ENCODE assay signal across 8 cellular contexts in the genomic region with DNA sequence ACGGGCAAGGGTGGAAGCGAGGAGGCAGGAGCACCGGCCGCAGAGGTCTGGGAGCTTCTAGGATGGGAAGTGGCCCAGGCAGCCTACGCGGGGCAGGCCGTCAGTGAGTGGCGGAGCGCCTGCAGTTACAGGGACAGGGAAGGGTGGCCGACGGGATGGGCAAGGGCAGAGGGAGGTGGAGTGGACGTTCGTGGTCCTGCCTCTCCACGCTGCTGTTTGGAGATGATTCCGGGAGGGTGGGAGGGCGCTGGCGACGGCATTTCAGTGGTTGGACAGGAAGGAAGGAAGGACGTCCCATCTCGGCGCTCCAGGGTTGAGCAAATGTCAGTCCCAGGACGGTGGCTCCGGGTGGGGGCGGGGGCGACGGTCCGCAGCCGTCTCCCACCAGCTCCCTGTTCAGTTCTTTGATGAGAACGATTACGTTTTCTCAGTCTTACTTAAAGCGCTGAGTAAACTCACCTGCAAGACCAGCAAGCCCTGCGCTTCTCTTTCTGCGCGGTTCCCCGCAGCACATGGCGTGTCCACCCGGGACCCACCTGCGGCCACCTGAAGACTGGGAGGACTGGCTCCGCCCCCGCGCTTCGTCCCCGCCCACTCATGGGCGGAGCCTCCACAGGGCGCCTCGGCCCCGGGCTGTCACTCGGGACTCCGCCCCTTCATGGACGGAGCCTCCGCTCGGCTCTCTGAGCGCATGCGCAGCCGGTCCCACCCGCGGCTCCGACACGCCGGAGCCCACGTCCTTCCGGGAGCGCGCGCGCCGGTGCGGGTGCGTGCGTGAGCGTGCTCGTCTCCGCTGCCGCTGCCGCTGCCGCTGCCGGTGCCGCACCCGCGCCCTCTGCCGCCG. TPM values are rescaled to one million over a fixed set of nuclear protein-coding genes. Genes with fewer than 3 reads are reported as not detected.
DNase-seq lines count a peak whose midpoint lies in the region; ATAC-seq and TF ChIP-seq lines count a peak whose summit lies in the region.

Gene DNAJC5, plus strand, starts transcription at position 769 of the 844 bp plus-strand sequence. CDS start 33,220 bp downstream, outside the sequence.

- H3K27ac ChIP-seq in ascending aorta (peak within 1 kb of the TSS; percentile 62 to 63), right atrium auricular region (peak within 1 kb of the TSS; percentile 76 to 77), urinary bladder (ENCODE audit: low read depth) (no peak within 1 kb of the TSS)

- intact Hi-C loops in ascending aorta (cut with DNase I) = loop anchor here (1.0 to 10.0 kb wide), 5 partner anchors 29 to 374 kb away; partner anchors contain the start of genes GMEB2, PPDPF, PRPF6 and TPD52L2

- DNase-seq in NCI-H187 treated with DMSO at 0.1 percent for 48 hours (lab: John Stamatoyannopoulos, UW) = peak; percentile 64
- DNase-seq in T-helper 22 cell (ENCODE audit: low read depth) = peak; percentile 95
- DNase-seq in ascending aorta (ENCODE audit: low spot score in 2 of 2) = peak; percentile 64 to 96
- peak; percentile 90 for DNase-seq in right atrium auricular region (ENCODE audit: low spot score)
- peak; percentile 55 for DNase-seq in pulmonary artery endothelial cell (ENCODE audit: low read depth, low spot score)

- TF ChIP-seq CTCF in ascending aorta (IDR thresholded peaks at IDR 0.05) (no peak), right atrium auricular region (IDR thresholded peaks at IDR 0.05) (no peak)

- H3K4me3 ChIP-seq in ascending aorta (peak within 1 kb of the TSS; percentile 77 to 91), right atrium auricular region (peak within 1 kb of the TSS; percentile 64 to 70), urinary bladder (ENCODE audit: low read depth, low read length) (peak within 1 kb of the TSS; percentile 97)

- peaks cover 11 to 12% of the 10 kb centered on the region in 2 donors for H3K4me1 ChIP-seq in ascending aorta
- peaks cover 0 to 45% of the 10 kb centered on the region in 2 donors for H3K4me1 ChIP-seq in right atrium auricular region
- peaks cover 3% of the 10 kb centered on the region for H3K4me1 ChIP-seq in urinary bladder (ENCODE audit: insufficient read depth)

- ATAC-seq in GM18505 (IDR thresholded peaks at IDR 0.05; ENCODE audit: unreplicated experiment) (peak; percentile 85), HG02943 (IDR thresholded peaks at IDR 0.05; ENCODE audit: low read depth, unreplicated experiment) (peak; percentile 80)

- H3K9me3 ChIP-seq in ascending aorta (no peaks in the 10 kb centered on the region), right atrium auricular region (no peaks in the 10 kb centered on the region)

- H3K36me3 ChIP-seq in ascending aorta (peaks cover 14 to 16% of the 10 kb centered on the region in 2 donors), right atrium auricular region (peaks cover 19% of the 10 kb centered on the region), urinary bladder (ENCODE audit: insufficient read depth) (no peaks in the 10 kb centered on the region)

- peak; percentile 40 for TF ChIP-seq POLR2A in GM18505 (IDR thresholded peaks at IDR 0.05; ENCODE audit: borderline replicate concordance, extremely low read depth, insufficient read depth, insufficient read length)

- 1% methylated on average over 82 of the region's 82 CpGs for WGBS in urinary bladder

- no peaks in the 10 kb centered on the region for H3K27me3 ChIP-seq in ascending aorta
- H3K27me3 ChIP-seq in right atrium auricular region = no peaks in the 10 kb centered on the region

RNA-seq across cellular contexts. Expression of gene DNAJC5, which starts in this region (rescaled TPM):
- total RNA-seq in ascending aorta (42.9 TPM), right atrium auricular region (10 to 100 TPM; 41.2 to 43.8 TPM), pulmonary artery endothelial cell (106 and 113 TPM in 2 replicates), urinary bladder (18.7 TPM)
- 31.8 TPM for polyA plus RNA-seq in urinary bladder
